Comparison of ENCODE assay signal across 19 cellular contexts in the genomic region with DNA sequence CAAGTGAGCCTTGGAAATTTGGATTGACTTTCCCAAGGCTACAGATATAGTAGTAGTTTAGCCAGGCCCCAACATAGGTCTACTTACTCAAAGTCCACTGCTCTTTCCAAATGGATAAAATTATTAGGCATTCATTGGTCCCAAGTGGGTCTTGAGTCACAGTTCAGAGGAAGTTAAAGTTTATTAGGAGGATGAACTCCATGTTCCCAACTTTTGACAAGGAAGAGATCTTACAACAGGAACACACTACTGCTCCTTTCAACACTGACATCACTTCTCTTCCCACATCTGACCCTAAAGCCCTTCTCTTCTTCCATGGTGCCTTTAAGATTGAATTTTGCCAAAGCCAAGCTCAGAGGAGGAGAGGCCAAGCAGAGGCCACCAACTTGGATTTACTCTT.
A peak's percentile ranks its signal among the peaks of the same experiment; 100 is the strongest.
DNase-seq lines count a peak whose midpoint lies in the region; ATAC-seq and TF ChIP-seq lines count a peak whose summit lies in the region.
"Had no signal": no experiment of that assay in that cellular context is flagged by ENCODE, and none has a peak within 500 bp of the region (broad histone marks: within the 10 kb centered on the region; RNA-seq: fewer than 3 reads in every experiment).

No MANE protein-coding gene starts in this region.

- H3K27me3 ChIP-seq in heart left ventricle (no peaks in the 10 kb centered on the region), ACC112 (ENCODE audit: insufficient read depth, low read length) (no peaks in the 10 kb centered on the region), aorta (ENCODE audit: control insufficient read depth in 1 of 2, insufficient read depth in 2 of 2, low read length in 1 of 2) (no peaks in the 10 kb centered on the region), stomach (no peaks in the 10 kb centered on the region)
- H3K27me3 ChIP-seq: BLaER1 treated with 17β-estradiol and CSF1 and Interleukin-3, amounts not matched to agents 10 nM and 100 nM had no signal

- H3K79me2 ChIP-seq in ACC112 (ENCODE audit: control insufficient read depth, insufficient read depth, low read length, unreplicated experiment), result no peaks in the 10 kb centered on the region

- H3K36me3 ChIP-seq in heart left ventricle (no peaks in the 10 kb centered on the region), ACC112 (ENCODE audit: insufficient read depth, low read length) (no peaks in the 10 kb centered on the region), aorta (ENCODE audit: control insufficient read depth in 1 of 2, insufficient read depth in 2 of 2, low read length in 1 of 2) (no peaks in the 10 kb centered on the region), stomach (no peaks in the 10 kb centered on the region)

- TF ChIP-seq EP300 in stomach (IDR thresholded peaks at IDR 0.05), result no peak

- no peak for TF ChIP-seq CTCF in heart left ventricle (IDR thresholded peaks at IDR 0.05)
- no peak for TF ChIP-seq CTCF in fibroblast of mammary gland (conservative IDR thresholded peaks at IDR 0.05; ENCODE audit: control insufficient read depth, insufficient read depth, low read depth, low read length)
- TF ChIP-seq CTCF in stomach (IDR thresholded peaks at IDR 0.05), result no peak

- no peak overlapping the region for H2AFZ ChIP-seq in ACC112 (ENCODE audit: low read length, unreplicated experiment)

- TF ChIP-seq POLR2A in heart left ventricle (IDR thresholded peaks at IDR 0.05) (no peak), stomach (IDR thresholded peaks at IDR 0.05) (no peak)

- H3K9me3 ChIP-seq in heart left ventricle (peaks cover 0 to 17% (median 9%) of the 10 kb centered on the region in 12 donors), aorta (ENCODE audit: control insufficient read depth, low read length) (no peaks in the 10 kb centered on the region), stomach (peaks cover 0 to 13% (median 5%) of the 10 kb centered on the region in 4 donors)

- H3K27ac ChIP-seq in heart left ventricle (no peak overlapping the region), ACC112 (ENCODE audit: low read depth, low read length) (peak overlapping the region; percentile 9; the same call in 1 of the 2 replicates), aorta (ENCODE audit: low read depth in 1 of 2, low read length in 2 of 2) (no peak overlapping the region), stomach (no peak overlapping the region)
- H3K27ac ChIP-seq: 22Rv1; A549; BLaER1 treated with 17β-estradiol and CSF1 and Interleukin-3, amounts not matched to agents 10 nM and 100 nM; HL-60 had no signal

- ATAC-seq in Right ventricle myocardium inferior (peak; percentile 48), heart left ventricle (no peak), aorta (ENCODE audit: low FRiP score) (peak; percentile 26)
- ATAC-seq: A549; CD8-positive, alpha-beta T cell; GM12878; HCT116 had no signal

- H3K4me3 ChIP-seq in heart left ventricle, result no peak overlapping the region
- H3K4me3 ChIP-seq in ACC112 (ENCODE audit: low read depth, low read length), result no peak overlapping the region
- H3K4me3 ChIP-seq in fibroblast of mammary gland (ENCODE audit: control insufficient read depth, low read depth, low read length), result no peak overlapping the region
- H3K4me3 ChIP-seq in aorta (ENCODE audit: low read length in 2 of 2), result no peak overlapping the region
- no peak overlapping the region for H3K4me3 ChIP-seq in stomach
- H3K4me3 ChIP-seq: A549; BLaER1 treated with 17β-estradiol and CSF1 and Interleukin-3, amounts not matched to agents 10 nM and 100 nM; GM12878 had no signal

- DNase-seq in Right ventricle myocardium inferior (ENCODE audit: missing footprints) (no peak), heart left ventricle (no peak), fibroblast of mammary gland (ENCODE audit: low read depth) (peak; percentile 69), aorta (no peak), stomach (no peak)
- DNase-seq in stimulated activated CD4-positive, alpha-beta T cell treated with anti-CD3 and anti-CD28 coated beads, Interleukin-15, amount 100 ng/mL, for 24 hours, result no peak
- DNase-seq: Calu3; CD8-positive, alpha-beta T cell; DMS79 treated with DMSO at 0.1 percent for 48 hours; GOT3; H7; HFFc6 had no signal

- peaks cover 0 to 4% (median 0%) of the 10 kb centered on the region in 12 donors for H3K4me1 ChIP-seq in heart left ventricle
- H3K4me1 ChIP-seq in ACC112 (ENCODE audit: control insufficient read depth, insufficient read depth, low read length, unreplicated experiment), result peaks cover 32% of the 10 kb centered on the region
- H3K4me1 ChIP-seq in aorta (ENCODE audit: control insufficient read depth in 1 of 2, insufficient read depth in 2 of 2, low read length in 2 of 2), result no peaks in the 10 kb centered on the region
- peaks cover 0 to 7% (median 0%) of the 10 kb centered on the region in 4 donors for H3K4me1 ChIP-seq in stomach

- intact Hi-C loops in Right ventricle myocardium inferior (cut with DNase I), result no loop called here
- intact Hi-C loops in heart left ventricle (cut with DNase I), result no loop called here
- intact Hi-C loops in aorta (cut with DNase I), result no loop called here
- intact Hi-C loops in stomach (cut with DNase I; ENCODE audit: low total_unique reads), result no loop called here

Comparison
In these comparisons a context has a peak if more than half of its experiments do, and no peak if none do; other contexts are left out.
1. ATAC-seq: peak in Right ventricle myocardium inferior (single experiment) and aorta (single experiment); none in heart left ventricle (0 of 4).